In the genomic region with DNA sequence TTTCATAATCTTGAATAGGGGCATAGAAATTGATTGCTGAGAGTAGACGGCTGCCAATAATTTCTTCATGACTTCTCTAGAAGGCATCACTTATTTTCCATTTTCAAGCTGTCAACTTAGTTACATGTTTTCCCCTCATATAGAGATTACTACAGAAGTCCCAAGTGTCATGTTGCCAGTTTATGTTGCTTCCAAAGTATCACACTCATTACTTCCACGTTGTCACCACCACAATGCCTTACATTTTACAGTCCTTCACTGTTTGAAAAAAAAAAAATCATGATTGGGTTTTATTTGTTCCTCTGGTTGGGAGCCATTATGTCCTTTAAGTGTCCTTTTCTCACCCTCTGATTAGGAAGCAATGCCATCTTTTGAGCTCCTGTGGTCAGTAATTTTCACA, we compare ENCODE assay signal across 24 cellular contexts.
"Had no signal": no experiment of that assay in that cellular context is flagged by ENCODE, and none has a peak within 500 bp of the region (broad histone marks: within the 10 kb centered on the region; RNA-seq: fewer than 3 reads in every experiment).

No MANE protein-coding gene starts in this region.

- H3K4me1 ChIP-seq: colonic mucosa, esophagus muscularis mucosa, esophagus squamous epithelium, foreskin keratinocyte, gastrocnemius medialis, gastroesophageal sphincter, heart left ventricle, heart right ventricle had no signal

- H3K27ac ChIP-seq: colonic mucosa, coronary artery, dorsolateral prefrontal cortex, epithelial cell of prostate, esophagus muscularis mucosa, esophagus squamous epithelium, foreskin keratinocyte, gastrocnemius medialis, gastroesophageal sphincter, heart left ventricle, heart right ventricle had no signal

- H3K9me3 ChIP-seq: colonic mucosa, esophagus muscularis mucosa, esophagus squamous epithelium, gastrocnemius medialis, gastroesophageal sphincter, heart left ventricle, heart right ventricle had no signal

- H3K27me3 ChIP-seq: colonic mucosa, dorsolateral prefrontal cortex, esophagus squamous epithelium, foreskin keratinocyte, gastrocnemius medialis, gastroesophageal sphincter, heart left ventricle, heart right ventricle had no signal

- DNase-seq: colonic mucosa; cortex of kidney; dermis blood vessel endothelial cell; dorsolateral prefrontal cortex; effector CD4-positive, alpha-beta T cell; effector CD8-positive, alpha-beta T cell; effector memory CD4-positive, alpha-beta T cell; effector memory CD8-positive, alpha-beta T cell; endodermal cell; erythroblast; esophagus squamous epithelium; foreskin fibroblast; foreskin keratinocyte; foreskin melanocyte; gastrocnemius medialis; glutamatergic neuron; head of caudate nucleus; heart left ventricle; heart right ventricle had no signal

- ATAC-seq: effector memory CD8-positive, alpha-beta T cell; esophagus mucosa; foreskin keratinocyte; gastrocnemius medialis; gastroesophageal sphincter; heart left ventricle; heart right ventricle had no signal

- H3K36me3 ChIP-seq: colonic mucosa, esophagus muscularis mucosa, esophagus squamous epithelium, gastrocnemius medialis, gastroesophageal sphincter, heart left ventricle, heart right ventricle had no signal

- H3K4me3 ChIP-seq: colonic mucosa, coronary artery, dorsolateral prefrontal cortex, esophagus muscularis mucosa, esophagus squamous epithelium, gastrocnemius medialis, gastroesophageal sphincter, heart left ventricle, heart right ventricle had no signal
